ENCODE assay signal across 9 cellular contexts in genomic region chr1:161197560-161198205, GRCh38. TPM values are rescaled to one million over a fixed set of nuclear protein-coding genes. Genes with fewer than 3 reads are reported as not detected.
DNase-seq lines count a peak whose midpoint lies in the region; ATAC-seq and TF ChIP-seq lines count a peak whose summit lies in the region.
"Had no signal": no experiment of that assay in that cellular context is flagged by ENCODE, and none has a peak within 500 bp of the region (broad histone marks: within the 10 kb centered on the region; RNA-seq: fewer than 3 reads in every experiment).

No MANE protein-coding gene starts in this region.

- H3K79me1 ChIP-seq in mesenchymal stem cell (replicated peaks; ENCODE audit: low read length, poor library complexity, severe bottlenecking) = peaks cover 2% of the 10 kb centered on the region

- peaks cover 0 to 1% of the 10 kb centered on the region in 2 donors for H3K27me3 Mint-ChIP-seq in CD4-positive, alpha-beta memory T cell

- intact Hi-C loops in CD4-positive, alpha-beta memory T cell (cut with micrococcal nuclease) = no loop called here

- H3K9me3 Mint-ChIP-seq in CD4-positive, alpha-beta memory T cell = no peaks in the 10 kb centered on the region

- H3K4me1 Mint-ChIP-seq in CD4-positive, alpha-beta memory T cell = peaks cover 19 to 46% (median 33%) of the 10 kb centered on the region in 4 donors

- H3K4me1 ChIP-seq in Peyer's patch (peaks cover 0 to 38% (median 7%) of the 10 kb centered on the region in 4 donors), duodenal mucosa (ENCODE audit: control insufficient read depth in 1 of 2, insufficient read depth in 2 of 2, low read length in 2 of 2) (peaks cover 49 to 62% of the 10 kb centered on the region in 2 donors), mesenchymal stem cell (ENCODE audit: control insufficient read depth, insufficient read depth, low read depth, low read length) (peaks cover 10% of the 10 kb centered on the region), thoracic aorta (ENCODE audit: control insufficient read depth in 1 of 2, low read depth in 2 of 2) (peaks cover 3 to 23% of the 10 kb centered on the region in 2 donors)
- H3K4me1 ChIP-seq in CD4-positive, alpha-beta memory T cell (ENCODE audit: insufficient read depth, low read length) = peaks cover 35% of the 10 kb centered on the region

- no peaks in the 10 kb centered on the region for H3K27me3 ChIP-seq in Peyer's patch
- no peaks in the 10 kb centered on the region for H3K27me3 ChIP-seq in duodenal mucosa (ENCODE audit: control insufficient read depth in 1 of 2, insufficient read depth in 2 of 2, low read length in 2 of 2)
- no peaks in the 10 kb centered on the region for H3K27me3 ChIP-seq in mesenchymal stem cell (ENCODE audit: control insufficient read depth in 1 of 2, insufficient read depth in 1 of 2, low read length in 2 of 2)
- H3K27me3 ChIP-seq in thoracic aorta (replicated peaks; ENCODE audit: insufficient read depth) = no peaks in the 10 kb centered on the region
- no peaks in the 10 kb centered on the region for H3K27me3 ChIP-seq in CD4-positive, alpha-beta memory T cell (ENCODE audit: insufficient read depth, low read length)

- H4K91ac ChIP-seq in mesenchymal stem cell (ENCODE audit: low read length) = peak overlapping the region; percentile 91

- peak overlapping the region in 1 of 2 experiments; percentile 57 for H2BK12ac ChIP-seq in mesenchymal stem cell (ENCODE audit: low read length in 2 of 2)

- POLR2A ChIA-PET in CD4-positive, alpha-beta memory T cell (lab: Charles Lee; ENCODE audit: partially characterized antibody) = interaction anchor here (0.8 to 1.1 kb wide), 2 partner anchors 16 to 18 kb away, joined by 3 to 4 read pairs; no protein-coding TSS in a partner anchor

- peak overlapping the region in 1 of 2 experiments; percentile 56 for H3K14ac ChIP-seq in mesenchymal stem cell (ENCODE audit: low read length in 2 of 2)

- TF ChIP-seq CTCF in Peyer's patch (IDR thresholded peaks at IDR 0.05) (no peak), thoracic aorta (IDR thresholded peaks at IDR 0.05) (no peak)

- H3K4ac ChIP-seq in mesenchymal stem cell (ENCODE audit: low read depth in 1 of 2, low read length in 2 of 2) = peak overlapping the region in 1 of 2 experiments; percentile 66

- H4K8ac ChIP-seq in mesenchymal stem cell (ENCODE audit: low read length) = peak overlapping the region; percentile 95

- ATAC-seq in thoracic aorta (ENCODE audit: insufficient number of reproducible peaks, low FRiP score, low read depth) (no peak), GM19455 (IDR thresholded peaks at IDR 0.05; ENCODE audit: unreplicated experiment) (no peak)
- ATAC-seq: mucosa of descending colon had no signal

- no peak overlapping the region for H3K4me3 Mint-ChIP-seq in CD4-positive, alpha-beta memory T cell

- H3K27ac ChIP-seq in Peyer's patch = peak overlapping the region in 3 of 4 donors; percentile 68 to 95 (median 93)
- H3K27ac ChIP-seq in duodenal mucosa (ENCODE audit: low read depth, low read length) = peak overlapping the region; percentile 64
- H3K27ac ChIP-seq in mesenchymal stem cell (ENCODE audit: low read length, poor library complexity, severe bottlenecking) = no peak overlapping the region
- no peak overlapping the region for H3K27ac ChIP-seq in thoracic aorta
- H3K27ac ChIP-seq in CD4-positive, alpha-beta memory T cell (ENCODE audit: low read depth, low read length) = no peak overlapping the region

- H3K27ac Mint-ChIP-seq in CD4-positive, alpha-beta memory T cell = peak overlapping the region in 1 of 7 donors; percentile 60

- no peak overlapping the region for H3K4me2 ChIP-seq in mesenchymal stem cell (ENCODE audit: low read length, poor library complexity, severe bottlenecking)

- H2BK5ac ChIP-seq in mesenchymal stem cell (ENCODE audit: low read depth, low read length, poor library complexity, severe bottlenecking) = no peak overlapping the region

- H2BK15ac ChIP-seq in mesenchymal stem cell (ENCODE audit: low read depth, poor library complexity, severe bottlenecking) = no peak overlapping the region

- DNase-seq in Peyer's patch (no peak), mesenchymal stem cell (no peak), thoracic aorta (ENCODE audit: low spot score) (no peak), erythroblast (lab: John Stamatoyannopoulos, UW) (no peak)
- no peak for DNase-seq in CD4-positive, alpha-beta memory T cell
- DNase-seq: effector memory CD4-positive, alpha-beta T cell had no signal

- H3K4me3 ChIP-seq in Peyer's patch (peak overlapping the region; percentile 2 to 45 (median 26)), duodenal mucosa (ENCODE audit: low read depth in 1 of 2, low read length in 2 of 2) (peak overlapping the region; percentile 42 to 50), mesenchymal stem cell (ENCODE audit: insufficient read depth in 1 of 2, low read depth in 1 of 2, low read length in 2 of 2) (peak overlapping the region in 1 of 2 experiments; percentile 84), thoracic aorta (peak overlapping the region; percentile 40)
- no peak overlapping the region for H3K4me3 ChIP-seq in CD4-positive, alpha-beta memory T cell (ENCODE audit: low read length in 2 of 2)
- H3K4me3 ChIP-seq: mucosa of descending colon had no signal

- H3K36me3 Mint-ChIP-seq in CD4-positive, alpha-beta memory T cell = peaks cover 0 to 7% of the 10 kb centered on the region in 2 donors

- no peak overlapping the region for H2BK120ac ChIP-seq in mesenchymal stem cell (ENCODE audit: low read depth, low read length)

- H2AFZ ChIP-seq in mesenchymal stem cell (ENCODE audit: low read depth, low read length) = no peak overlapping the region

- no peak for TF ChIP-seq POLR2A in Peyer's patch (IDR thresholded peaks at IDR 0.05)
- TF ChIP-seq POLR2A in erythroblast (IDR thresholded peaks at IDR 0.05; ENCODE audit: low read length) = no peak

- H3K9me3 ChIP-seq in Peyer's patch (no peaks in the 10 kb centered on the region), duodenal mucosa (ENCODE audit: control insufficient read depth in 1 of 2, low read length in 2 of 2) (no peaks in the 10 kb centered on the region), mesenchymal stem cell (ENCODE audit: control insufficient read depth, low read length) (no peaks in the 10 kb centered on the region), thoracic aorta (no peaks in the 10 kb centered on the region)
- no peaks in the 10 kb centered on the region for H3K9me3 ChIP-seq in CD4-positive, alpha-beta memory T cell (ENCODE audit: control insufficient read depth in 1 of 2, low read length in 2 of 2)
- H3K9me3 ChIP-seq: mucosa of descending colon had no signal

- CTCF ChIA-PET in CD4-positive, alpha-beta memory T cell (lab: Charles Lee; ENCODE audit: partially characterized antibody) = interaction anchor here (1.8 to 8.7 kb wide), 2 partner anchors 27 to 94 kb away, joined by 4 to 131 read pairs; partner anchors contain the start of genes APOA2 and TOMM40L

- WGBS in mesenchymal stem cell = 89% methylated on average over 11 of the region's 11 CpGs

- no peak overlapping the region for H2AK5ac ChIP-seq in mesenchymal stem cell (ENCODE audit: low read length, severe bottlenecking)

- peak overlapping the region; percentile 36 to 38 for H3K9ac ChIP-seq in duodenal mucosa (ENCODE audit: low read depth in 1 of 2, low read length in 2 of 2)
- H3K9ac ChIP-seq in mesenchymal stem cell (ENCODE audit: low read length) = peak overlapping the region; percentile 83

- peak overlapping the region; percentile 38 to 56 for H3K18ac ChIP-seq in mesenchymal stem cell (ENCODE audit: low read depth in 1 of 2, low read length in 2 of 2)

- H3K23ac ChIP-seq in mesenchymal stem cell (ENCODE audit: low read length in 2 of 2) = no peak overlapping the region

- H3K36me3 ChIP-seq in Peyer's patch = no peaks in the 10 kb centered on the region
- H3K36me3 ChIP-seq in duodenal mucosa (ENCODE audit: control insufficient read depth in 1 of 2, insufficient read depth in 2 of 2, low read length in 2 of 2) = no peaks in the 10 kb centered on the region
- H3K36me3 ChIP-seq in mesenchymal stem cell (ENCODE audit: control insufficient read depth in 1 of 2, insufficient read depth in 2 of 2, low read depth in 1 of 2, low read length in 2 of 2) = peaks cover 2 to 34% of the 10 kb centered on the region in 2 experiments
- H3K36me3 ChIP-seq in thoracic aorta = no peaks in the 10 kb centered on the region
- H3K36me3 ChIP-seq in CD4-positive, alpha-beta memory T cell (ENCODE audit: insufficient read depth, low read length) = no peaks in the 10 kb centered on the region

RNA-seq across cellular contexts. Expression of gene ADAMTS4, which starts 1.2 kb away (rescaled TPM):
- total RNA-seq in Peyer's patch = 10 to 100 TPM in 1 of 4 donors, 1 to 10 TPM in 2, under 1 TPM in 1; 0.18 to 65.2 (median 1.9) TPM
- 0.03 TPM for polyA plus RNA-seq in mesenchymal stem cell (2013, experiment 1 of 2)
- polyA plus RNA-seq in mesenchymal stem cell (2013, experiment 2 of 2) = 0.12 TPM
- 100 to 1,000 TPM in 1 of 2 donors, 10 to 100 TPM in 1; 15.0 to 171 TPM for total RNA-seq in thoracic aorta
- 1 to 10 TPM; 1.4 to 2.4 TPM for total RNA-seq in CD4-positive, alpha-beta memory T cell
- polyA plus RNA-seq in CD4-positive, alpha-beta memory T cell = under 1 TPM in 1 of 2 donors, not detected in 1; 0.07 TPM

RNA-seq across cellular contexts. Expression of gene NDUFS2, which starts 4.5 kb away (rescaled TPM):
- total RNA-seq in Peyer's patch (100 to 1,000 TPM; 157 to 192 (median 176) TPM), thoracic aorta (10 to 100 TPM; 61.5 to 63.5 TPM)
- polyA plus RNA-seq in mesenchymal stem cell (2013, experiment 1 of 2) = 47.0 TPM
- 43.3 TPM for polyA plus RNA-seq in mesenchymal stem cell (2013, experiment 2 of 2)
- 100 to 1,000 TPM in 1 of 2 experiments, 10 to 100 TPM in 1; 89.9 to 100 TPM for total RNA-seq in CD4-positive, alpha-beta memory T cell
- 100 to 1,000 TPM in 1 of 2 donors, 10 to 100 TPM in 1; 90.1 to 112 TPM for polyA plus RNA-seq in CD4-positive, alpha-beta memory T cell

RNA-seq across cellular contexts. Expression of gene FCER1G, which starts 17.4 kb away (rescaled TPM):
- 10 to 100 TPM in 2 of 4 donors, 1 to 10 TPM in 1, not detected in 1; 5.1 to 33.8 (median 11.9) TPM for total RNA-seq in Peyer's patch
- polyA plus RNA-seq in mesenchymal stem cell (2013, experiment 1 of 2) = 0.51 TPM
- polyA plus RNA-seq in mesenchymal stem cell (2013, experiment 2 of 2) = 0.56 TPM
- total RNA-seq in thoracic aorta = 100 to 1,000 TPM in 1 of 2 donors, 10 to 100 TPM in 1; 82.9 to 101 TPM
- 10 to 100 TPM in 1 of 2 experiments, 1 to 10 TPM in 1; 9.9 to 10.5 TPM for total RNA-seq in CD4-positive, alpha-beta memory T cell
- polyA plus RNA-seq in CD4-positive, alpha-beta memory T cell = 1 to 10 TPM; 2.1 to 2.8 TPM

RNA-seq across cellular contexts. Expression of gene B4GALT3, which starts 20.4 kb away (rescaled TPM):
- total RNA-seq in Peyer's patch = 10 to 100 TPM; 25.2 to 34.1 (median 29.4) TPM
- 34.5 TPM for polyA plus RNA-seq in mesenchymal stem cell (2013, experiment 1 of 2)
- polyA plus RNA-seq in mesenchymal stem cell (2013, experiment 2 of 2) = 34.5 TPM
- total RNA-seq in thoracic aorta = 100 to 1,000 TPM in 1 of 2 donors, 10 to 100 TPM in 1; 36.4 to 145 TPM
- total RNA-seq in CD4-positive, alpha-beta memory T cell = 10 to 100 TPM; 64.6 to 71.5 TPM
- polyA plus RNA-seq in CD4-positive, alpha-beta memory T cell = 10 to 100 TPM; 55.9 to 60.5 TPM

RNA-seq across cellular contexts. Expression of gene APOA2, which starts 25.7 kb away (rescaled TPM):
- total RNA-seq in Peyer's patch (not detected), thoracic aorta (not detected)
- polyA plus RNA-seq in mesenchymal stem cell (2013, experiment 1 of 2) = not detected
- not detected for polyA plus RNA-seq in mesenchymal stem cell (2013, experiment 2 of 2)
- not detected for total RNA-seq in CD4-positive, alpha-beta memory T cell
- polyA plus RNA-seq in CD4-positive, alpha-beta memory T cell = not detected
- total RNA-seq: mucosa of descending colon had no signal

Comparison
In these comparisons a context has a peak if more than half of its experiments do, and no peak if none do; other contexts are left out.
1. H3K27ac ChIP-seq: peak in Peyer's patch (3 of 4) and duodenal mucosa (single experiment); none in mesenchymal stem cell (single experiment), thoracic aorta (0 of 2) and CD4-positive, alpha-beta memory T cell (single experiment).
2. H3K4me3 ChIP-seq: peak in Peyer's patch (4 of 4), duodenal mucosa (2 of 2) and thoracic aorta (single experiment); none in CD4-positive, alpha-beta memory T cell (0 of 2).